ENCODE assay signal across 21 cellular contexts in the genomic region with DNA sequence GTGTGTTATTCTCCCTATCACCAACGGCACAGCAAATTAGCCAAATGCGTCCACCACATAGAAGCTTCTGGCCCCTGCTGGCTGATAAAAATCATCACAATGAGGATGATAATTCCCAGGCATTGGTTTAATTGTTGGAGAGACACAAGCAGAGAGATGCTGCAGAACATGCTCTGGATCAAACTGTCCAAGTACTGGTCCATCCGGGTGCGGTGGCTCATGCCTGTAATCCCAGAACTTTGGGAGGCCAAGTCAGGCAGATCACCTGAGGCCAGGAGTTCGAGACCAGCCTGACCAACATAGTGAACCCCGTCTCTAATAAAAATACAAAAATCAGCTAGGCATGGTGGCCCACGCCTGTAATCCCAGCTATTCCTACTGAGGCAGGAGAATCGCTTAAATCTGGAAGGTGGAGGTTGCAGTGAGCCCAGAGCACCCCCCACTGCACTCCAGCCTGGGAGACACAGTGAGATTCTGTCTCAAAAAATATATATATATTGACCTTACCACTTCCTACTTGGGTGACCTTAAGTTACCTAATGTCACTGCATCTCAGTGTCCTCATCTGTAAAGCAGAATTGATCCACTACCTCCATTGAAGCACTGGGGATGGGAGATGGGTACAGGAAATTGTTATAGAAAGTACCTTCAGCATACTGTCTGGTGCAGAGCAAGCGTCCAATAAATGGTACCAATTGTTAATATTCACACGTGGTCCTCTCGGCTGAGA.
DNase-seq lines count a peak whose midpoint lies in the region; ATAC-seq and TF ChIP-seq lines count a peak whose summit lies in the region.
"Had no signal": no experiment of that assay in that cellular context is flagged by ENCODE, and none has a peak within 500 bp of the region (broad histone marks: within the 10 kb centered on the region; RNA-seq: fewer than 3 reads in every experiment).

No MANE protein-coding gene starts in this region.

- no peak for DNase-seq in right atrium auricular region (ENCODE audit: low spot score)
- DNase-seq in left cardiac atrium, result no peak
- no peak for DNase-seq in RWPE2 (ENCODE audit: low spot score)
- no peak for DNase-seq in transverse colon
- DNase-seq in NCI-H226, result no peak
- DNase-seq: ACHN; AML-193; Kasumi-1; MM.1S; NCI-H1092 treated with DMSO at 0.1 percent for 48 hours; NCI-H146; NCI-H2029 treated with DMSO at 0.1 percent for 48 hours; NCI-H2171 treated with DMSO at 0.1 percent for 48 hours; NCI-H446 treated with DMSO at 0.1 percent for 48 hours; NCI-H748 treated with DMSO at 0.1 percent for 48 hours; NK-92 treated with Interleukin-12 subunit alpha and Interleukin-12 subunit beta, amount 100 ng/mL, for 24 hours; OCI-M1; SJCRH30 had no signal

- TF ChIP-seq CTCF in right atrium auricular region (IDR thresholded peaks at IDR 0.05), result no peak
- TF ChIP-seq CTCF in RWPE2 (IDR thresholded peaks at IDR 0.05; ENCODE audit: poor library complexity, severe bottlenecking), result no peak
- TF ChIP-seq CTCF in transverse colon (IDR thresholded peaks at IDR 0.05), result no peak

- H3K27me3 ChIP-seq in right atrium auricular region (no peaks in the 10 kb centered on the region), RWPE2 (ENCODE audit: insufficient read depth, poor library complexity, severe bottlenecking) (no peaks in the 10 kb centered on the region), esophagus (ENCODE audit: control insufficient read depth in 1 of 2, insufficient read depth in 2 of 2, low read length in 2 of 2) (no peaks in the 10 kb centered on the region), transverse colon (no peaks in the 10 kb centered on the region)
- H3K27me3 ChIP-seq: SJCRH30 had no signal

- ATAC-seq in left cardiac atrium, result no peak
- no peak for ATAC-seq in RWPE2 (ENCODE audit: low read depth)
- ATAC-seq in GM18519 (IDR thresholded peaks at IDR 0.05; ENCODE audit: low FRiP score, unreplicated experiment), result no peak

- no peaks in the 10 kb centered on the region for H3K9me3 ChIP-seq in right atrium auricular region
- no peaks in the 10 kb centered on the region for H3K9me3 ChIP-seq in RWPE2 (ENCODE audit: severe bottlenecking)
- no peaks in the 10 kb centered on the region for H3K9me3 ChIP-seq in esophagus (ENCODE audit: control insufficient read depth in 2 of 2, insufficient read depth in 1 of 2, low read depth in 1 of 2, low read length in 1 of 2)
- no peaks in the 10 kb centered on the region for H3K9me3 ChIP-seq in transverse colon
- H3K9me3 ChIP-seq: SJCRH30 had no signal

- TF ChIP-seq POLR2A in transverse colon (IDR thresholded peaks at IDR 0.05), result no peak

- no peaks in the 10 kb centered on the region for H3K36me3 ChIP-seq in right atrium auricular region
- no peaks in the 10 kb centered on the region for H3K36me3 ChIP-seq in RWPE2 (ENCODE audit: low read depth)
- no peaks in the 10 kb centered on the region for H3K36me3 ChIP-seq in esophagus (ENCODE audit: control insufficient read depth in 2 of 2, insufficient read depth in 2 of 2, low read length in 1 of 2)
- H3K36me3 ChIP-seq in transverse colon, result no peaks in the 10 kb centered on the region
- H3K36me3 ChIP-seq: SJCRH30 had no signal

- H3K4me3 ChIP-seq in right atrium auricular region (no peak overlapping the region), RWPE2 (ENCODE audit: severe bottlenecking) (no peak overlapping the region), esophagus (ENCODE audit: low read depth in 1 of 2, low read length in 2 of 2) (no peak overlapping the region), transverse colon (no peak overlapping the region)
- H3K4me3 ChIP-seq: SJCRH30 had no signal

- peaks cover 0 to 30% of the 10 kb centered on the region in 2 donors for H3K4me1 ChIP-seq in right atrium auricular region
- peaks cover 30% of the 10 kb centered on the region for H3K4me1 ChIP-seq in RWPE2 (ENCODE audit: insufficient read depth, poor library complexity, severe bottlenecking)
- H3K4me1 ChIP-seq in esophagus (ENCODE audit: control insufficient read depth in 2 of 2, insufficient read depth in 2 of 2, low read length in 1 of 2), result peaks cover 0 to 8% of the 10 kb centered on the region in 2 donors
- H3K4me1 ChIP-seq in transverse colon, result peaks cover 3 to 35% (median 23%) of the 10 kb centered on the region in 4 donors

- TF ChIP-seq EP300 in transverse colon (IDR thresholded peaks at IDR 0.05; ENCODE audit: low read depth), result no peak

- H3K27ac ChIP-seq in right atrium auricular region, result peak overlapping the region; percentile 78 to 92
- H3K27ac ChIP-seq in RWPE2 (ENCODE audit: poor library complexity, severe bottlenecking), result peak overlapping the region; percentile 94
- H3K27ac ChIP-seq in esophagus (ENCODE audit: low read depth in 2 of 2, low read length in 1 of 2), result peak overlapping the region; percentile 43 to 83
- peak overlapping the region; percentile 46 to 76 (median 70) for H3K27ac ChIP-seq in transverse colon
- H3K27ac ChIP-seq: C4-2B, SJCRH30 had no signal

- 89% methylated on average over 11 of the region's 11 CpGs for WGBS in esophagus, 2 donors
- WGBS in transverse colon (ENCODE audit: low coverage in 1 of 2), 2 donors, result 88 to 89% methylated on average over 6 to 11 of the region's 11 CpGs

- intact Hi-C loops in left cardiac atrium (cut with DNase I) (no loop called here), transverse colon (cut with DNase I; ENCODE audit: low total_unique reads) (no loop called here)

- in situ Hi-C loops in transverse colon (cut with MboI; ENCODE audit: low pct_ligation_motif_present in 1 of 4, low pct_unique_long_range_greater_than_20kb in 1 of 4, low sequenced_read_pairs in 3 of 4), result no loop called here
